ENCODE assay signal across 19 cellular contexts in the genomic region with DNA sequence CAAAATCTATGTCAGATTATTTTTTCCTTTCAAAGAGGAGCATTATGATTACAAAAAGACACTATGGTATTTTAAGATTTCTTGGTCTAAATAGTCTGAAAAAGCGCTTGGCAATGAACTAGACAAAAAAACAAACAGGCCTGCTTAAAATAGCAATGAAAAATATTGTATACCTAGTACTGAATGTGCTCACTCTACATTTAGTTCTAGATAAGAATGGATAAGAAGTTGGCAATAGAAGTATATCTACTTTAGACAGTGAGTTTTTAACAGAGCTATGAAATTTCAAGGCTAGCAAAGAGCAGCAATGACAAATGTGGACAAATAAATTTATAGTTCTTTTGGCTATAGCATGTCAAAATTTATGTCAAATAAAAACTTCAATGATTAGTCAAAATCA.
"Had no signal": no experiment of that assay in that cellular context is flagged by ENCODE, and none has a peak within 500 bp of the region (broad histone marks: within the 10 kb centered on the region; RNA-seq: fewer than 3 reads in every experiment).

No MANE protein-coding gene starts in this region.

- H3K4me3 Mint-ChIP-seq: naive B cell, nephron had no signal

- H3K27ac ChIP-seq: esophagus squamous epithelium, gastroesophageal sphincter, sigmoid colon, skin epidermis, thyroid gland, upper lobe of left lung, uterus had no signal

- H3K9me3 ChIP-seq: esophagus squamous epithelium, gastroesophageal sphincter, sigmoid colon, stomach, thyroid gland, upper lobe of left lung, uterus had no signal

- H3K9me3 Mint-ChIP-seq: nephron had no signal

- DNase-seq: effector memory CD4-positive, alpha-beta T cell; esophagus squamous epithelium; foreskin fibroblast; glutamatergic neuron; kidney; left cardiac atrium; mesendoderm; naive B cell; sigmoid colon; stimulated activated naive CD4-positive, alpha-beta T cell; stomach; substantia nigra; thyroid gland; upper lobe of left lung; uterus had no signal

- H3K4me1 Mint-ChIP-seq: naive B cell, nephron had no signal

- H3K27me3 ChIP-seq: esophagus squamous epithelium, gastroesophageal sphincter, hepatocyte, sigmoid colon, stomach, thyroid gland, upper lobe of left lung, uterus had no signal

- ATAC-seq: gastroesophageal sphincter had no signal

- H3K27ac Mint-ChIP-seq: naive B cell had no signal

- FAIRE-seq: kidney had no signal

- H3K4me3 ChIP-seq: esophagus squamous epithelium, gastroesophageal sphincter, hepatocyte, sigmoid colon, skin epidermis, stomach, thyroid gland, upper lobe of left lung, uterus had no signal

- H3K4me1 ChIP-seq: esophagus squamous epithelium, gastroesophageal sphincter, sigmoid colon, thyroid gland, uterus had no signal

- H3K36me3 ChIP-seq: uterus had no signal

- H3K27me3 Mint-ChIP-seq: naive B cell had no signal
